In the genomic region with DNA sequence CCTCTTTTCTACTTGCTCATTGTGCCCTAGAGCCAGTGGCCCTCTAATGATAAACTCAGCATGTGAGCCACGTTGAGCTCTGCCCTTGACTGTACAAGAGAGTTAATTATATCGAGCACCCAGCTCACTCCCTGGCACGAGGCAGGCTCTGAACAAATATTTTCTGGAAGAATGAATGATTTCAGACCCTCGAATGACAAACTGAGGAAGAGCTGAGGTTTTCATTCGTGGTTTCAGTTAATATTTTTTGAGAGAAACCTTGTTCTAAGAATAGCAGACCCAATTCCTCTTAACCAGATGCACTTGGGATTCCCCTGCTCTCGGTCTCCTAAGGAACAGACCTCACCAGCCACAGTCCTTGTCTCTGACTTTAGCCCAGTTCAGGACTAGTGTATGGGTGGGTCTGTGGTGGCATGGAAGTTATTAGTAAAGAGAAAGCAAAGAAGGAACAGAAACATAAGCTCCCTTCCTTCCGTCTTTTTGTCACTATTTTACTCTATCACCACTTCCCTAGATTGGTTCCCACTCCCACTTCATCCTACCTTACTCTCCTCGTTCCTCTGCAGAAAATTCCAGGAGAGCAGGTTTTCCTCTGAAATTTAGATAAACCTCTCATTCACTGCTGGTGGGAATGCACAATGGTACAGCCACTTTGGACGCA, we compare ENCODE assay signal across 8 cellular contexts. TPM values are rescaled to one million over a fixed set of nuclear protein-coding genes. Genes with fewer than 3 reads are reported as not detected.
DNase-seq lines count a peak whose midpoint lies in the region; ATAC-seq and TF ChIP-seq lines count a peak whose summit lies in the region.

No MANE protein-coding gene starts in this region.

- peaks cover 4% of the 10 kb centered on the region for H3K27me3 Mint-ChIP-seq in activated CD4-positive, alpha-beta memory T cell treated with anti-CD3 and anti-CD28 coated beads for 36 hours
- peaks cover 14 to 16% of the 10 kb centered on the region in 2 donors for H3K27me3 Mint-ChIP-seq in effector memory CD8-positive, alpha-beta T cell

- no peaks in the 10 kb centered on the region for H3K36me3 Mint-ChIP-seq in activated CD4-positive, alpha-beta memory T cell treated with anti-CD3 and anti-CD28 coated beads for 36 hours
- H3K36me3 Mint-ChIP-seq in effector memory CD8-positive, alpha-beta T cell (ENCODE audit: insufficient read depth): no peaks in the 10 kb centered on the region

- H3K36me3 ChIP-seq in tibial nerve: no peaks in the 10 kb centered on the region
- H3K36me3 ChIP-seq in stomach: no peaks in the 10 kb centered on the region

- peaks cover 0 to 3% (median 0%) of the 10 kb centered on the region in 4 donors for H3K4me1 ChIP-seq in tibial nerve
- peaks cover 0 to 6% (median 0%) of the 10 kb centered on the region in 4 donors for H3K4me1 ChIP-seq in stomach

- CTCF ChIA-PET in activated CD4-positive, alpha-beta memory T cell treated with anti-CD3 and anti-CD28 coated beads for 36 hours (lab: Charles Lee): no interaction called here

- DNase-seq in Ammon's horn (ENCODE audit: low spot score) (peak; percentile 38), GM19238 (ENCODE audit: insufficient read length, low spot score) (peak; percentile 28), tibial nerve (ENCODE audit: low spot score in 2 of 2) (no peak), NCI-H2196 (lab: John Stamatoyannopoulos, UW; ENCODE audit: unreplicated experiment) (no peak), stomach (no peak)
- peak; percentile 31 for DNase-seq in activated CD4-positive, alpha-beta memory T cell treated with anti-CD3 and anti-CD28 coated beads for 36 hours
- DNase-seq in effector memory CD8-positive, alpha-beta T cell: no peak

- TF ChIP-seq EP300 in tibial nerve (IDR thresholded peaks at IDR 0.05) (no peak), stomach (IDR thresholded peaks at IDR 0.05) (no peak)

- TF ChIP-seq POLR2A in tibial nerve (IDR thresholded peaks at IDR 0.05) (no peak), stomach (IDR thresholded peaks at IDR 0.05) (no peak)

- H3K27me3 ChIP-seq in tibial nerve (no peaks in the 10 kb centered on the region), stomach (no peaks in the 10 kb centered on the region)

- H3K4me3 Mint-ChIP-seq in activated CD4-positive, alpha-beta memory T cell treated with anti-CD3 and anti-CD28 coated beads for 36 hours: no peak overlapping the region
- no peak overlapping the region for H3K4me3 Mint-ChIP-seq in effector memory CD8-positive, alpha-beta T cell

- POLR2A ChIA-PET in activated CD4-positive, alpha-beta memory T cell treated with anti-CD3 and anti-CD28 coated beads for 36 hours (lab: Charles Lee): interaction anchor here (0.6 to 1.2 kb wide), 5 partner anchors 16 to 128 kb away, joined by 3 read pairs; a partner anchor contains a TSS

- H3K4me3 ChIP-seq in tibial nerve (no peak overlapping the region), stomach (no peak overlapping the region)

- ATAC-seq in HG03039 (IDR thresholded peaks at IDR 0.05; ENCODE audit: unreplicated experiment): peak; percentile 78
- ATAC-seq in effector memory CD8-positive, alpha-beta T cell (replicated peaks): no peak

- peaks cover 0 to under 1% (median 0%) of the 10 kb centered on the region in 4 donors for H3K9me3 ChIP-seq in tibial nerve
- H3K9me3 ChIP-seq in stomach: peaks cover 0 to 3% (median under 1%) of the 10 kb centered on the region in 4 donors

- H3K9me3 Mint-ChIP-seq in activated CD4-positive, alpha-beta memory T cell treated with anti-CD3 and anti-CD28 coated beads for 36 hours: no peaks in the 10 kb centered on the region
- H3K9me3 Mint-ChIP-seq in effector memory CD8-positive, alpha-beta T cell: no peaks in the 10 kb centered on the region

- 68 to 69% methylated on average over 9 of the region's 9 CpGs for WGBS in tibial nerve, 2 donors
- 66 to 74% (median 71%) methylated on average over 9 of the region's 9 CpGs for WGBS in stomach, 5 donors

- H3K27ac ChIP-seq in tibial nerve (no peak overlapping the region), stomach (no peak overlapping the region)

- no peak overlapping the region for H3K27ac Mint-ChIP-seq in activated CD4-positive, alpha-beta memory T cell treated with anti-CD3 and anti-CD28 coated beads for 36 hours
- no peak overlapping the region for H3K27ac Mint-ChIP-seq in effector memory CD8-positive, alpha-beta T cell

- no peak for TF ChIP-seq CTCF in tibial nerve (IDR thresholded peaks at IDR 0.05)
- no peak for TF ChIP-seq CTCF in stomach (IDR thresholded peaks at IDR 0.05)

- H3K4me1 Mint-ChIP-seq in activated CD4-positive, alpha-beta memory T cell treated with anti-CD3 and anti-CD28 coated beads for 36 hours (ENCODE audit: low read depth): peaks cover 18% of the 10 kb centered on the region
- peaks cover 12 to 13% of the 10 kb centered on the region in 2 donors for H3K4me1 Mint-ChIP-seq in effector memory CD8-positive, alpha-beta T cell (ENCODE audit: low read depth in 2 of 2)

- intact Hi-C loops in activated CD4-positive, alpha-beta memory T cell treated with anti-CD3 and anti-CD28 coated beads for 36 hours (cut with micrococcal nuclease): no loop called here
- intact Hi-C loops in stomach (cut with DNase I; ENCODE audit: low total_unique reads): no loop called here

RNA-seq across cellular contexts. Expression of a gene that starts 22.1 kb away (rescaled TPM):
- total RNA-seq in activated CD4-positive, alpha-beta memory T cell treated with anti-CD3 and anti-CD28 coated beads for 36 hours: 10 to 100 TPM in 1 of 2 experiments, 1 to 10 TPM in 1; 9.3 to 11.2 TPM
- total RNA-seq in tibial nerve (10 to 100 TPM; 12.9 to 23.2 (median 17.1) TPM), stomach (10 to 100 TPM in 4 of 5 donors, 1 to 10 TPM in 1; 1.4 to 22.6 (median 19.8) TPM)
- polyA plus RNA-seq in stomach: 1 to 10 TPM; 2.0 to 4.7 (median 4.6) TPM

Comparison
In these comparisons a context has a peak if more than half of its experiments do, and no peak if none do; other contexts are left out.
1. DNase-seq: peak in Ammon's horn (single experiment), GM19238 (single experiment) and activated CD4-positive, alpha-beta memory T cell treated with anti-CD3 and anti-CD28 coated beads for 36 hours (single experiment); none in tibial nerve (0 of 2), effector memory CD8-positive, alpha-beta T cell (0 of 3), NCI-H2196 (single experiment) and stomach (single experiment).